2 cellular contexts compared by ENCODE assay signal in genomic region chr19:11451942-11452813, GRCh38.
TF ChIP-seq lines count a peak whose summit lies in the region.

No MANE protein-coding gene starts in this region.

TF ChIP-seq in IMR-90, 13 proteins besides CTCF, POLR2A, EP300 and RAD21:
- TF ChIP-seq ELK1 (IDR thresholded peaks at IDR 0.05; ENCODE audit: borderline replicate concordance, low read depth, low read length), result no peak
TF ChIP-seq in IMR-90: peak in this region for 0.

TF ChIP-seq in GM12878, 131 proteins besides CTCF, POLR2A, EP300 and RAD21 (continues in another document):
- no peak for TF ChIP-seq PML (IDR thresholded peaks at IDR 0.05; ENCODE audit: low read length)
- TF ChIP-seq CUX1 (IDR thresholded peaks at IDR 0.05; ENCODE audit: insufficient replicate concordance, low read depth, low read length), result no peak
- no peak for TF ChIP-seq SMAD1 (IDR thresholded peaks at IDR 0.05; ENCODE audit: low read depth, partially characterized antibody)
- TF ChIP-seq SRF (IDR thresholded peaks at IDR 0.05; ENCODE audit: low read depth in 2 of 2, low read length in 2 of 2), result 0 out of 4 replicates have a peak, but pooled peaks have one; percentile 18 to 23
- TF ChIP-seq SIX5 (IDR thresholded peaks at IDR 0.05; ENCODE audit: low read depth, low read length, severe bottlenecking), result no peak
- TF ChIP-seq ETV6 (conservative IDR thresholded peaks at IDR 0.05 in 1 of 2, IDR thresholded peaks at IDR 0.05 in 1 of 2; ENCODE audit: borderline replicate concordance in 1 of 2, low read depth in 1 of 2), result no peak
- TF ChIP-seq KDM1A (IDR thresholded peaks at IDR 0.05; ENCODE audit: borderline replicate concordance), result no peak
- TF ChIP-seq SUZ12 (IDR thresholded peaks at IDR 0.05; ENCODE audit: unreplicated experiment), result no peak
- TF ChIP-seq ZNF592 (IDR thresholded peaks at IDR 0.05), result no peak
- TF ChIP-seq SKIL (IDR thresholded peaks at IDR 0.05; ENCODE audit: low read depth, poor library complexity, severe bottlenecking), result peak; percentile 76
- TF ChIP-seq SPI1 (IDR thresholded peaks at IDR 0.05; ENCODE audit: borderline replicate concordance, insufficient read depth, low read depth, low read length), result peak; percentile 81
- no peak for TF ChIP-seq ZNF687 (IDR thresholded peaks at IDR 0.05)
- TF ChIP-seq ZNF217 (IDR thresholded peaks at IDR 0.05), result no peak
- no peak for TF ChIP-seq MYB (IDR thresholded peaks at IDR 0.05; ENCODE audit: borderline replicate concordance, low read depth, low read length)
- TF ChIP-seq MEF2B (IDR thresholded peaks at IDR 0.05; ENCODE audit: partially characterized antibody, poor library complexity, severe bottlenecking), result peak; percentile 76
- no peak for TF ChIP-seq REST (IDR thresholded peaks at IDR 0.05; ENCODE audit: low read depth, low read length)
- no peak for TF ChIP-seq HDAC6 (IDR thresholded peaks at IDR 0.05; ENCODE audit: unreplicated experiment)
- peak; percentile 68 for TF ChIP-seq BCL3 (IDR thresholded peaks at IDR 0.05; ENCODE audit: borderline replicate concordance, insufficient read depth, low read depth, low read length, poor library complexity, severe bottlenecking)
- TF ChIP-seq FOXK2 (IDR thresholded peaks at IDR 0.05), result no peak
- peak; percentile 7; the same call in 1 of the 2 replicates for TF ChIP-seq RAD51 (IDR thresholded peaks at IDR 0.05)
- TF ChIP-seq TCF3 (IDR thresholded peaks at IDR 0.05; ENCODE audit: borderline replicate concordance, insufficient read depth, low read depth, low read length), result no peak
- TF ChIP-seq RUNX3 (IDR thresholded peaks at IDR 0.05; ENCODE audit: low read length), result peak; percentile 34
- TF ChIP-seq FOS (IDR thresholded peaks at IDR 0.05; ENCODE audit: borderline replicate concordance, extremely low read depth, insufficient read length), result no peak
- no peak for TF ChIP-seq BMI1 (IDR thresholded peaks at IDR 0.05; ENCODE audit: borderline replicate concordance)
- no peak for TF ChIP-seq SMAD5 (IDR thresholded peaks at IDR 0.05; ENCODE audit: low read depth)
- TF ChIP-seq CBX5 (IDR thresholded peaks at IDR 0.05; ENCODE audit: low read depth), result no peak
- TF ChIP-seq ZNF384 (IDR thresholded peaks at IDR 0.05; ENCODE audit: borderline replicate concordance, low read depth, low read length), result 0 out of 2 replicates have a peak, but pooled peaks have one; percentile 19
- TF ChIP-seq HDGF (IDR thresholded peaks at IDR 0.05), result no peak
- no peak for TF ChIP-seq NR2C2 (IDR thresholded peaks at IDR 0.05; ENCODE audit: borderline replicate concordance, control insufficient read depth, insufficient read length, low read depth)
- TF ChIP-seq ATF3 (IDR thresholded peaks at IDR 0.05; ENCODE audit: borderline replicate concordance, extremely low read depth, low read depth, low read length), result no peak
- TF ChIP-seq ZNF24 (IDR thresholded peaks at IDR 0.05), result no peak
- peak; percentile 70; the same call in 1 of the 2 replicates for TF ChIP-seq DPF2 (IDR thresholded peaks at IDR 0.05)
